ENCODE assay signal across 8 cellular contexts in genomic region chr12:53380104-53380796, GRCh38. TPM values are rescaled to one million over a fixed set of nuclear protein-coding genes. Genes with fewer than 3 reads are reported as not detected.
DNase-seq lines count a peak whose midpoint lies in the region; ATAC-seq and TF ChIP-seq lines count a peak whose summit lies in the region.

Gene SP1 (plus strand): TSS chr12:53380176. CDS start chr12:53380292, 116 bp downstream.

- TF ChIP-seq CTCF in GM13976 (IDR thresholded peaks at IDR 0.05; ENCODE audit: borderline replicate concordance, control extremely low read depth, extremely low read depth, insufficient read depth, missing control alignments): no peak

- intact Hi-C loops in right cardiac atrium (cut with DNase I): no loop called here
- intact Hi-C loops in aorta (cut with DNase I): no loop called here

- H3K27ac ChIP-seq in right cardiac atrium (ENCODE audit: low read length) (peak within 1 kb of the TSS; percentile 99), rectal smooth muscle tissue (ENCODE audit: low read depth, low read length) (peak within 1 kb of the TSS; percentile 99), aorta (ENCODE audit: low read depth in 1 of 2, low read length in 2 of 2) (peak within 1 kb of the TSS; percentile 92 to 96)

- peak within 1 kb of the TSS; percentile 86 for H3K27ac Mint-ChIP-seq in T-helper 2 cell treated with Interferon-gamma antibody and Interleukin-4, amounts not matched to agents 5 μg/mL and 100 μg/mL, for 36 hours

- peaks cover 28% of the 10 kb centered on the region for H3K4me1 Mint-ChIP-seq in T-helper 2 cell treated with Interferon-gamma antibody and Interleukin-4, amounts not matched to agents 5 μg/mL and 100 μg/mL, for 36 hours (ENCODE audit: low read depth)

- peaks cover 37% of the 10 kb centered on the region for H3K36me3 Mint-ChIP-seq in T-helper 2 cell treated with Interferon-gamma antibody and Interleukin-4, amounts not matched to agents 5 μg/mL and 100 μg/mL, for 36 hours (ENCODE audit: low read depth)

- no peaks in the 10 kb centered on the region for H3K9me3 Mint-ChIP-seq in T-helper 2 cell treated with Interferon-gamma antibody and Interleukin-4, amounts not matched to agents 5 μg/mL and 100 μg/mL, for 36 hours

- peak within 1 kb of the TSS; percentile 97 for H3K4me3 ChIP-seq in right cardiac atrium (ENCODE audit: low read length)
- peak within 1 kb of the TSS; percentile 79 for H3K4me3 ChIP-seq in rectal smooth muscle tissue (ENCODE audit: low read length)
- H3K4me3 ChIP-seq in aorta (ENCODE audit: low read length in 2 of 2): peak within 1 kb of the TSS; percentile 71 to 97

- no peaks in the 10 kb centered on the region for H3K27me3 ChIP-seq in right cardiac atrium (ENCODE audit: control insufficient read depth, insufficient read depth)
- no peaks in the 10 kb centered on the region for H3K27me3 ChIP-seq in rectal smooth muscle tissue (ENCODE audit: control insufficient read depth, insufficient read depth, low read length)
- no peaks in the 10 kb centered on the region for H3K27me3 ChIP-seq in aorta (ENCODE audit: control insufficient read depth in 1 of 2, insufficient read depth in 2 of 2, low read length in 1 of 2)

- H3K9ac ChIP-seq in rectal smooth muscle tissue (ENCODE audit: low read length): peak within 1 kb of the TSS; percentile 54

- WGBS in right cardiac atrium: under 1% methylated on average over 71 of the region's 71 CpGs
- WGBS in aorta, 2 donors: 1% methylated on average over 7 to 71 of the region's 71 CpGs

- in situ Hi-C loops in GM13976 (cut with MboI; ENCODE audit: low sequenced_read_pairs, unreplicated experiment): no loop called here

- H3K4me3 Mint-ChIP-seq in T-helper 2 cell treated with Interferon-gamma antibody and Interleukin-4, amounts not matched to agents 5 μg/mL and 100 μg/mL, for 36 hours: peak within 1 kb of the TSS; percentile 95

- H3K36me3 ChIP-seq in rectal smooth muscle tissue (ENCODE audit: control insufficient read depth, insufficient read depth, low read length) (peaks cover 15% of the 10 kb centered on the region), aorta (ENCODE audit: control insufficient read depth in 1 of 2, insufficient read depth in 2 of 2, low read length in 1 of 2) (peaks cover 0 to 5% of the 10 kb centered on the region in 2 donors)

- DNase-seq in GM13976 (ENCODE audit: low spot score): peak; percentile 90
- peak; percentile 66 to 89 for DNase-seq in NCI-H187 (lab: John Stamatoyannopoulos, UW)
- peak; percentile 91 for DNase-seq in T-helper 2 cell treated with Interferon-gamma antibody and Interleukin-4, amounts not matched to agents 5 μg/mL and 100 μg/mL, for 36 hours (ENCODE audit: low spot score)
- peak in 55 of 58 donors; percentile 30 to 89 (median 80) for DNase-seq in anterior cingulate cortex (lab: John Stamatoyannopoulos, UW)
- peak; percentile 94 to 99 (median 96) for DNase-seq in right cardiac atrium
- peak; percentile 95 to 99 for DNase-seq in aorta

- no peaks in the 10 kb centered on the region for H3K27me3 Mint-ChIP-seq in T-helper 2 cell treated with Interferon-gamma antibody and Interleukin-4, amounts not matched to agents 5 μg/mL and 100 μg/mL, for 36 hours (ENCODE audit: low read depth)

- no peaks in the 10 kb centered on the region for H3K9me3 ChIP-seq in right cardiac atrium (ENCODE audit: control insufficient read depth, low read length)
- H3K9me3 ChIP-seq in aorta (ENCODE audit: control insufficient read depth, low read length): no peaks in the 10 kb centered on the region

- H3K4me1 ChIP-seq in right cardiac atrium (ENCODE audit: control insufficient read depth, insufficient read depth, low read length): peaks cover 14% of the 10 kb centered on the region
- H3K4me1 ChIP-seq in rectal smooth muscle tissue (ENCODE audit: control insufficient read depth, insufficient read depth, low read length): peaks cover 32% of the 10 kb centered on the region
- peaks cover 0 to 4% of the 10 kb centered on the region in 2 donors for H3K4me1 ChIP-seq in aorta (ENCODE audit: control insufficient read depth in 1 of 2, insufficient read depth in 2 of 2, low read length in 2 of 2)

- ATAC-seq in HG02885 (IDR thresholded peaks at IDR 0.05; ENCODE audit: poor library complexity, unreplicated experiment) (peak; percentile 48), right cardiac atrium (peak; percentile 83 to 84), aorta (ENCODE audit: low FRiP score) (peak; percentile 92)

RNA-seq across cellular contexts. Expression of gene SP1, which starts in this region (rescaled TPM):
- total RNA-seq in right cardiac atrium: 10 to 100 TPM; 30.2 to 39.9 (median 34.2) TPM
- polyA plus RNA-seq in right cardiac atrium: 8.3 TPM
- 10 to 100 TPM; 63.3 to 83.1 TPM for total RNA-seq in aorta
- 10 to 100 TPM in 1 of 2 donors, 1 to 10 TPM in 1; 7.4 to 17.3 TPM for polyA plus RNA-seq in aorta

Comparison
In these comparisons a context has a peak if more than half of its experiments do, and no peak if none do; other contexts are left out.
1. Peak in every context shown above with its lines: DNase-seq, ATAC-seq, H3K4me3 ChIP-seq and H3K27ac ChIP-seq.